17 cellular contexts compared by ENCODE assay signal in genomic region chr11:44146931-44147330, GRCh38.
"Had no signal": no experiment of that assay in that cellular context is flagged by ENCODE, and none has a peak within 500 bp of the region (broad histone marks: within the 10 kb centered on the region; RNA-seq: fewer than 3 reads in every experiment).

No MANE protein-coding gene starts in this region.

- H3K4me1 ChIP-seq: foreskin keratinocyte, lower lobe of right lung had no signal

- H3K9me3 ChIP-seq: esophagus muscularis mucosa, lower lobe of right lung, mucosa of descending colon had no signal

- DNase-seq: cortex of kidney; effector CD8-positive, alpha-beta T cell; effector memory CD8-positive, alpha-beta T cell; endodermal cell; foreskin keratinocyte; glutamatergic neuron; heart right ventricle; hippocampal formation; left colon; left ventricle myocardium superior; lower lobe of right lung; mesenchymal stem cell; mucosa of descending colon; naive B cell; naive thymus-derived CD8-positive, alpha-beta T cell had no signal

- ATAC-seq: effector memory CD8-positive, alpha-beta T cell; foreskin keratinocyte; left colon; left lobe of liver; lower lobe of right lung; mucosa of descending colon; naive thymus-derived CD8-positive, alpha-beta T cell had no signal

- H3K27ac ChIP-seq: esophagus muscularis mucosa, foreskin keratinocyte, heart right ventricle, lower lobe of right lung had no signal

- H3K27me3 ChIP-seq: esophagus muscularis mucosa, foreskin keratinocyte, heart right ventricle had no signal

- H3K4me3 ChIP-seq: esophagus muscularis mucosa, heart right ventricle, lower lobe of right lung, mucosa of descending colon had no signal
